ENCODE assay signal across 20 cellular contexts in genomic region chr6:121310495-121310894, GRCh38.
"Had no signal": no experiment of that assay in that cellular context is flagged by ENCODE, and none has a peak within 500 bp of the region (broad histone marks: within the 10 kb centered on the region; RNA-seq: fewer than 3 reads in every experiment).

No MANE protein-coding gene starts in this region.

- H2AFZ ChIP-seq: hepatocyte had no signal

- H3K4me3 ChIP-seq: esophagus muscularis mucosa, hepatocyte, lower lobe of right lung, tibial nerve, uterus had no signal

- H3K27ac ChIP-seq: esophagus muscularis mucosa, hepatocyte, lower lobe of right lung, tibial nerve, uterus had no signal

- ATAC-seq: activated CD8-positive, alpha-beta T cell treated with anti-CD3 and anti-CD28 coated beads for 36 hours; lower lobe of right lung had no signal

- DNase-seq: activated CD4-positive, alpha-beta T cell treated with anti-CD3 and anti-CD28 coated beads, Interleukin-2, amount 10 ng/mL, durations not matched to agents 24 days and 14 days; activated CD4-positive, CD25-positive, alpha-beta regulatory T cell; activated CD8-positive, alpha-beta T cell treated with anti-CD3 and anti-CD28 coated beads for 36 hours; activated naive CD4-positive, alpha-beta T cell treated with anti-CD3 and anti-CD28 coated beads for 36 hours; activated T-cell treated with anti-CD3 and anti-CD28 coated beads, Interleukin-2, amount 50 U/mL, for 1 hour; anterior cingulate cortex; cerebellar nuclear complex; effector CD8-positive, alpha-beta T cell; lower lobe of right lung; midbrain; occipital lobe; T1000; uterus had no signal

- H3K4me1 Mint-ChIP-seq: activated CD4-positive, alpha-beta T cell treated with anti-CD3 and anti-CD28 coated beads, Interleukin-2, amount 10 ng/mL, durations not matched to agents 24 days and 14 days had no signal

- H3K4me1 ChIP-seq: esophagus muscularis mucosa, lower lobe of right lung, tibial nerve, uterus had no signal

- H3K27me3 Mint-ChIP-seq: activated CD4-positive, alpha-beta T cell treated with anti-CD3 and anti-CD28 coated beads, Interleukin-2, amount 10 ng/mL, durations not matched to agents 24 days and 14 days; activated CD8-positive, alpha-beta T cell treated with anti-CD3 and anti-CD28 coated beads for 36 hours; dendritic cell treated with granulocyte-macrophage colony-stimulating factor and Interleukin-4, amounts not matched to agents 40 ng/mL and 50 ng/mL, for 4 days; progenitor cell of endocrine pancreas; stimulated activated naive CD8-positive, alpha-beta T cell treated with anti-CD3 and anti-CD28 coated beads, Interleukin-15, Interleukin-2, amounts not matched to agents 100 ng/mL and 50 ng/mL, for 24 hours had no signal

- H3K27me3 ChIP-seq: esophagus muscularis mucosa, hepatocyte, tibial nerve, uterus had no signal

- H3K9me3 Mint-ChIP-seq: activated T-helper 2 cell treated with anti-CD3 and anti-CD28 coated beads, Interferon-gamma antibody, Interleukin-2, Interleukin-4, amounts not matched to agents 10 μg/mL and 5 μg/mL and 100 μg/mL, durations not matched to agents 14 hours and 24 hours and 36 hours; dendritic cell treated with granulocyte-macrophage colony-stimulating factor and Interleukin-4, amounts not matched to agents 40 ng/mL and 50 ng/mL, for 4 days; stimulated activated naive CD8-positive, alpha-beta T cell treated with anti-CD3 and anti-CD28 coated beads, Interleukin-15, Interleukin-2, amounts not matched to agents 100 ng/mL and 50 ng/mL, for 24 hours had no signal

- H3K36me3 ChIP-seq: esophagus muscularis mucosa, lower lobe of right lung, uterus had no signal

- H3K27ac Mint-ChIP-seq: activated CD4-positive, alpha-beta T cell treated with anti-CD3 and anti-CD28 coated beads, Interleukin-2, amount 10 ng/mL, durations not matched to agents 24 days and 14 days; activated CD8-positive, alpha-beta T cell treated with anti-CD3 and anti-CD28 coated beads for 36 hours; activated naive CD4-positive, alpha-beta T cell treated with anti-CD3 and anti-CD28 coated beads for 36 hours; activated T-helper 2 cell treated with anti-CD3 and anti-CD28 coated beads, Interferon-gamma antibody, Interleukin-2, Interleukin-4, amounts not matched to agents 10 μg/mL and 5 μg/mL and 100 μg/mL, durations not matched to agents 14 hours and 24 hours and 36 hours; dendritic cell treated with granulocyte-macrophage colony-stimulating factor and Interleukin-4, amounts not matched to agents 40 ng/mL and 50 ng/mL, for 4 days; progenitor cell of endocrine pancreas; stimulated activated naive CD8-positive, alpha-beta T cell treated with anti-CD3 and anti-CD28 coated beads, Interleukin-15, Interleukin-2, amounts not matched to agents 100 ng/mL and 50 ng/mL, for 24 hours had no signal

- H3K9me3 ChIP-seq: esophagus muscularis mucosa, lower lobe of right lung, tibial nerve, uterus had no signal

- H3K4me3 Mint-ChIP-seq: activated CD4-positive, alpha-beta T cell treated with anti-CD3 and anti-CD28 coated beads, Interleukin-2, amount 10 ng/mL, durations not matched to agents 24 days and 14 days; activated CD8-positive, alpha-beta T cell treated with anti-CD3 and anti-CD28 coated beads for 36 hours; activated naive CD4-positive, alpha-beta T cell treated with anti-CD3 and anti-CD28 coated beads for 36 hours; dendritic cell treated with granulocyte-macrophage colony-stimulating factor and Interleukin-4, amounts not matched to agents 40 ng/mL and 50 ng/mL, for 4 days; stimulated activated naive CD8-positive, alpha-beta T cell treated with anti-CD3 and anti-CD28 coated beads, Interleukin-15, Interleukin-2, amounts not matched to agents 100 ng/mL and 50 ng/mL, for 24 hours had no signal

- H3K79me2 ChIP-seq: hepatocyte had no signal
